Comparison of ENCODE assay signal across 8 cellular contexts in genomic region chr4:121192500-121192899, GRCh38. TPM values are rescaled to one million over a fixed set of nuclear protein-coding genes. Genes with fewer than 3 reads are reported as not detected.
DNase-seq lines count a peak whose midpoint lies in the region; ATAC-seq and TF ChIP-seq lines count a peak whose summit lies in the region.

No MANE protein-coding gene starts in this region.

- no peaks in the 10 kb centered on the region for H3K27me3 Mint-ChIP-seq in CD8-positive, alpha-beta T cell (ENCODE audit: low read depth)
- H3K27me3 Mint-ChIP-seq in activated CD8-positive, alpha-beta T cell treated with anti-CD3 and anti-CD28 coated beads, Interleukin-2, amount 10 ng/mL, durations not matched to agents 7 days and 5 days (ENCODE audit: low read depth) = no peaks in the 10 kb centered on the region
- no peaks in the 10 kb centered on the region for H3K27me3 Mint-ChIP-seq in glutamatergic neuron (ENCODE audit: unreplicated experiment)

- peaks cover 55% of the 10 kb centered on the region for H3K4me1 Mint-ChIP-seq in CD8-positive, alpha-beta T cell (ENCODE audit: low read depth)
- peaks cover 53% of the 10 kb centered on the region for H3K4me1 Mint-ChIP-seq in activated CD8-positive, alpha-beta T cell treated with anti-CD3 and anti-CD28 coated beads, Interleukin-2, amount 10 ng/mL, durations not matched to agents 7 days and 5 days (ENCODE audit: low read depth)
- no peaks in the 10 kb centered on the region for H3K4me1 Mint-ChIP-seq in glutamatergic neuron (ENCODE audit: low read depth, unreplicated experiment)

- DNase-seq in CD8-positive, alpha-beta T cell = peak in 1 of 7 experiments; percentile 13
- DNase-seq in NCI-H2029 (lab: John Stamatoyannopoulos, UW) = peak; percentile 1
- no peak for DNase-seq in activated CD8-positive, alpha-beta T cell treated with anti-CD3 and anti-CD28 coated beads, Interleukin-2, amount 10 ng/mL, durations not matched to agents 7 days and 5 days
- DNase-seq in glutamatergic neuron = no peak
- peak; percentile 20 for DNase-seq in smooth muscle cell of the brain vasculature (ENCODE audit: low read depth, low spot score)
- DNase-seq in activated CD4-positive, CD25-positive, alpha-beta regulatory T cell treated with anti-CD3 and anti-CD28 coated beads, Interleukin-2, amount 50 U/mL, for 72 hours = no peak
- DNase-seq in H7 = no peak

- CTCF ChIA-PET in CD8-positive, alpha-beta T cell (lab: Charles Lee) = interaction anchor here (0.6 to 4.8 kb wide), 57 partner anchors 8 to 1038 kb away, joined by 3 to 97 read pairs (median 5); partner anchors contain the start of gene TNIP3
- CTCF ChIA-PET in activated CD8-positive, alpha-beta T cell treated with anti-CD3 and anti-CD28 coated beads, Interleukin-2, amount 10 ng/mL, durations not matched to agents 7 days and 5 days (lab: Charles Lee) = interaction anchor here (0.6 to 5.2 kb wide), 64 partner anchors 8 to 1123 kb away, joined by 3 to 130 read pairs (median 6); partner anchors contain the start of genes PRDM5 and TNIP3

- H3K27ac Mint-ChIP-seq in CD8-positive, alpha-beta T cell = peak overlapping the region; percentile 32
- H3K27ac Mint-ChIP-seq in activated CD8-positive, alpha-beta T cell treated with anti-CD3 and anti-CD28 coated beads, Interleukin-2, amount 10 ng/mL, durations not matched to agents 7 days and 5 days = peak overlapping the region; percentile 60
- H3K27ac Mint-ChIP-seq in glutamatergic neuron (ENCODE audit: unreplicated experiment) = no peak overlapping the region

- no peak overlapping the region for H3K27ac ChIP-seq in CD8-positive, alpha-beta T cell (ENCODE audit: low read depth, low read length)

- POLR2A ChIA-PET in CD8-positive, alpha-beta T cell (lab: Charles Lee) = interaction anchor here (0.9 to 1.6 kb wide), 6 partner anchors 10 to 115 kb away, joined by 3 to 7 read pairs (median 3); no protein-coding TSS in a partner anchor
- POLR2A ChIA-PET in activated CD8-positive, alpha-beta T cell treated with anti-CD3 and anti-CD28 coated beads, Interleukin-2, amount 10 ng/mL, durations not matched to agents 7 days and 5 days (lab: Charles Lee) = interaction anchor here (0.6 to 2.2 kb wide), 4 partner anchors 25 to 115 kb away, joined by 3 to 7 read pairs (median 3); no protein-coding TSS in a partner anchor

- H3K9me3 Mint-ChIP-seq in CD8-positive, alpha-beta T cell = no peaks in the 10 kb centered on the region
- no peaks in the 10 kb centered on the region for H3K9me3 Mint-ChIP-seq in activated CD8-positive, alpha-beta T cell treated with anti-CD3 and anti-CD28 coated beads, Interleukin-2, amount 10 ng/mL, durations not matched to agents 7 days and 5 days (ENCODE audit: insufficient read depth)
- H3K9me3 Mint-ChIP-seq in glutamatergic neuron (ENCODE audit: unreplicated experiment) = no peaks in the 10 kb centered on the region

- peaks cover 45% of the 10 kb centered on the region for H3K4me1 ChIP-seq in CD8-positive, alpha-beta T cell (ENCODE audit: insufficient read depth, low read length)

- H3K4me3 Mint-ChIP-seq in CD8-positive, alpha-beta T cell = peak overlapping the region; percentile 62
- H3K4me3 Mint-ChIP-seq in activated CD8-positive, alpha-beta T cell treated with anti-CD3 and anti-CD28 coated beads, Interleukin-2, amount 10 ng/mL, durations not matched to agents 7 days and 5 days = peak overlapping the region; percentile 6
- H3K4me3 Mint-ChIP-seq in glutamatergic neuron (ENCODE audit: unreplicated experiment) = no peak overlapping the region

- intact Hi-C loops in CD8-positive, alpha-beta T cell (cut with DNase I, micrococcal nuclease) = loop anchor here (1.0 to 5.0 kb wide), 9 partner anchors 35 to 1035 kb away; partner anchors contain the start of gene PRDM5 (in 1 of the 2)

- TF ChIP-seq CTCF in CD8-positive, alpha-beta T cell (IDR thresholded peaks at IDR 0.05) = peak; percentile 97
- peak; percentile 71 for TF ChIP-seq CTCF in glutamatergic neuron (IDR thresholded peaks at IDR 0.05; ENCODE audit: partially characterized antibody, unreplicated experiment)

- H3K36me3 ChIP-seq in CD8-positive, alpha-beta T cell (ENCODE audit: insufficient read depth, low read length) = no peaks in the 10 kb centered on the region
- H3K36me3 ChIP-seq in H7 (replicated peaks; ENCODE audit: control insufficient read depth, insufficient read depth, low read length) = no peaks in the 10 kb centered on the region

- no peaks in the 10 kb centered on the region for H3K9me3 ChIP-seq in CD8-positive, alpha-beta T cell (ENCODE audit: low read length)

- no peak overlapping the region for H3K4me3 ChIP-seq in CD8-positive, alpha-beta T cell (ENCODE audit: low read depth, low read length)
- no peak overlapping the region for H3K4me3 ChIP-seq in H7 (ENCODE audit: insufficient read depth, low read depth, low read length)

- no peak for ATAC-seq in CD8-positive, alpha-beta T cell
- peak; percentile 29 for ATAC-seq in GM18499 (IDR thresholded peaks at IDR 0.05; ENCODE audit: insufficient read depth, unreplicated experiment)
- ATAC-seq in activated CD8-positive, alpha-beta T cell treated with anti-CD3 and anti-CD28 coated beads, Interleukin-2, amount 10 ng/mL, durations not matched to agents 7 days and 5 days = no peak

- H3K36me3 Mint-ChIP-seq in CD8-positive, alpha-beta T cell = no peaks in the 10 kb centered on the region
- peaks cover 5% of the 10 kb centered on the region for H3K36me3 Mint-ChIP-seq in activated CD8-positive, alpha-beta T cell treated with anti-CD3 and anti-CD28 coated beads, Interleukin-2, amount 10 ng/mL, durations not matched to agents 7 days and 5 days (ENCODE audit: low read depth)
- no peaks in the 10 kb centered on the region for H3K36me3 Mint-ChIP-seq in glutamatergic neuron (ENCODE audit: unreplicated experiment)

- no peaks in the 10 kb centered on the region for H3K27me3 ChIP-seq in CD8-positive, alpha-beta T cell (ENCODE audit: insufficient read depth, low read length)
- H3K27me3 ChIP-seq in H7 (ENCODE audit: control insufficient read depth, insufficient read depth, low read length) = no peaks in the 10 kb centered on the region

RNA-seq across cellular contexts. Expression of gene TNIP3, which starts 28.4 kb away (rescaled TPM):
- under 1 TPM; 0.62 to 1.00 TPM for total RNA-seq in CD8-positive, alpha-beta T cell
- under 1 TPM; 0.29 to 0.42 TPM for total RNA-seq in activated CD8-positive, alpha-beta T cell treated with anti-CD3 and anti-CD28 coated beads, Interleukin-2, amount 10 ng/mL, durations not matched to agents 7 days and 5 days
- not detected for total RNA-seq in glutamatergic neuron (ENCODE audit: unreplicated experiment)
- not detected in 2 replicates for total RNA-seq in H7 (2014; rRNA removed; shearing (Covaris generic))

Comparison
In these comparisons a context has a peak if more than half of its experiments do, and no peak if none do; other contexts are left out.
1. DNase-seq: peak in NCI-H2029 (single experiment) and smooth muscle cell of the brain vasculature (single experiment); none in activated CD8-positive, alpha-beta T cell treated with anti-CD3 and anti-CD28 coated beads, Interleukin-2, amount 10 ng/mL, durations not matched to agents 7 days and 5 days (single experiment), glutamatergic neuron (single experiment), activated CD4-positive, CD25-positive, alpha-beta regulatory T cell treated with anti-CD3 and anti-CD28 coated beads, Interleukin-2, amount 50 U/mL, for 72 hours (single experiment) and H7 (single experiment).